1 cellular context compared by ENCODE assay signal in genomic region chr15:89898628-89899302, GRCh38.
TF ChIP-seq lines count a peak whose summit lies in the region.

No MANE protein-coding gene starts in this region.

TF ChIP-seq in GM23338, 12 proteins besides CTCF, POLR2A, EP300 and RAD21 (continued from another document):
- no peak for TF ChIP-seq ZNF462 (CRISPR knock-in tag; IDR thresholded peaks at IDR 0.05)
- TF ChIP-seq EZH2phosphoT487 (IDR thresholded peaks at IDR 0.05; ENCODE audit: unreplicated experiment), result no peak
- TF ChIP-seq EZH2 (IDR thresholded peaks at IDR 0.05; ENCODE audit: low read depth, unreplicated experiment), result no peak
